ENCODE assay signal across 9 cellular contexts in genomic region chr17:65039349-65039988, GRCh38. TPM values are rescaled to one million over a fixed set of nuclear protein-coding genes. Genes with fewer than 3 reads are reported as not detected.
DNase-seq lines count a peak whose midpoint lies in the region; ATAC-seq, FAIRE-seq and TF ChIP-seq lines count a peak whose summit lies in the region.
"Had no signal": no experiment of that assay in that cellular context is flagged by ENCODE, and none has a peak within 500 bp of the region (broad histone marks: within the 10 kb centered on the region; RNA-seq: fewer than 3 reads in every experiment).

No MANE protein-coding gene starts in this region.

- no peak overlapping the region for H3K14ac ChIP-seq in mesenchymal stem cell (ENCODE audit: low read length in 2 of 2)

- no peak overlapping the region for H2BK12ac ChIP-seq in mesenchymal stem cell (ENCODE audit: low read length in 2 of 2)

- peaks cover 98% of the 10 kb centered on the region for H3K79me2 ChIP-seq in GM12878 (ENCODE audit: control insufficient read depth, insufficient read depth, low read length)

- H3K23ac ChIP-seq in mesenchymal stem cell (ENCODE audit: low read length in 2 of 2), result no peak overlapping the region

- H3K4me3 ChIP-seq in GM06990 (replicated peaks; ENCODE audit: low read depth, low read length) (peak overlapping the region; percentile 22; the same call in 1 of the 2 replicates), GM12878 (peak overlapping the region; percentile 10), mesenchymal stem cell (ENCODE audit: insufficient read depth in 1 of 2, low read depth in 1 of 2, low read length in 2 of 2) (no peak overlapping the region)

- POLR2A ChIA-PET in GM12878 (lab: Charles Lee), result interaction anchor here (0.8 to 4.5 kb wide), 3 partner anchors 11 to 17 kb away, joined by 3 to 24 read pairs (median 5); partner anchors contain the start of gene GNA13

- H3K18ac ChIP-seq in mesenchymal stem cell (ENCODE audit: low read depth in 1 of 2, low read length in 2 of 2), result no peak overlapping the region

- intact Hi-C loops in GM12878 (cut with micrococcal nuclease; ENCODE audit: unreplicated experiment), result loop anchor here (2.0 kb wide), 1 partner anchor 17 kb away; no protein-coding TSS in a partner anchor

- H3K9ac ChIP-seq in GM12878 (ENCODE audit: control insufficient read depth, insufficient read depth, low read length) (peak overlapping the region; percentile 55), mesenchymal stem cell (ENCODE audit: low read length) (no peak overlapping the region)

- no peak overlapping the region for H2AK5ac ChIP-seq in mesenchymal stem cell (ENCODE audit: low read length, severe bottlenecking)

- H3K79me1 ChIP-seq in mesenchymal stem cell (replicated peaks; ENCODE audit: low read length, poor library complexity, severe bottlenecking), result peaks cover 4% of the 10 kb centered on the region

- FAIRE-seq in GM12878 (lab: Jason Lieb, UNC), result peak; percentile 70
- FAIRE-seq: astrocyte had no signal

- CTCF ChIA-PET in GM12878 (lab: Yijun Ruan, JAX), result interaction anchor here (0.6 to 2.3 kb wide), 7 partner anchors 8 to 65 kb away, joined by 3 to 9 read pairs (median 5); no protein-coding TSS in a partner anchor

- WGBS in GM12878 (ENCODE audit: insufficient coverage, insufficient replicate concordance, low lambda C conversion rate, missing lambda C conversion rate), result under 1% methylated on average over 6 of the region's 6 CpGs
- WGBS in mesenchymal stem cell, result 98% methylated on average over 5 of the region's 6 CpGs

- H4K91ac ChIP-seq in mesenchymal stem cell (ENCODE audit: low read length), result no peak overlapping the region

- peaks cover 56% of the 10 kb centered on the region for H3K4me1 ChIP-seq in GM12878 (ENCODE audit: control insufficient read depth, insufficient read depth, low read length)
- peaks cover 5% of the 10 kb centered on the region for H3K4me1 ChIP-seq in mesenchymal stem cell (ENCODE audit: control insufficient read depth, insufficient read depth, low read depth, low read length)

- H3K27ac ChIP-seq in KOPT-K1 (ENCODE audit: low read depth, low read length, poor library complexity, severe bottlenecking) (peak overlapping the region; percentile 46), GM12878 (ENCODE audit: control insufficient read depth, insufficient read depth) (peak overlapping the region; percentile 87), mesenchymal stem cell (ENCODE audit: low read length, poor library complexity, severe bottlenecking) (no peak overlapping the region)

- SMC1A ChIA-PET in GM12878 (lab: Charles Lee; ENCODE audit: uncharacterized antibody, unreplicated experiment), result interaction anchor here (0.7 to 7.9 kb wide), 9 partner anchors 11 to 65 kb away, joined by 3 to 103 read pairs (median 5); no protein-coding TSS in a partner anchor

- no peak for TF ChIP-seq CTCF in GM06990 (IDR thresholded peaks at IDR 0.05; ENCODE audit: insufficient read depth, low read length, poor library complexity, severe bottlenecking)
- no peak for TF ChIP-seq CTCF in GM12878 (IDR thresholded peaks at IDR 0.05 in 2 of 3, conservative IDR thresholded peaks at IDR 0.05 in 1 of 3; ENCODE audit: control insufficient read depth in 2 of 3, extremely low read depth in 1 of 3, insufficient read depth in 1 of 3, low read depth in 3 of 3, low read length in 3 of 3)

- H3K36me3 ChIP-seq in GM06990 (ENCODE audit: control insufficient read depth, insufficient read depth, low read length) (no peaks in the 10 kb centered on the region), KOPT-K1 (ENCODE audit: insufficient read depth, low read length) (peaks cover 50% of the 10 kb centered on the region), GM12878 (ENCODE audit: control insufficient read depth in 2 of 2, insufficient read depth in 2 of 2, low read length in 1 of 2) (peaks cover 1 to 12% of the 10 kb centered on the region in 2 experiments; a peak in 3 of 4 replicates), mesenchymal stem cell (ENCODE audit: control insufficient read depth in 1 of 2, insufficient read depth in 2 of 2, low read depth in 1 of 2, low read length in 2 of 2) (peaks cover 9 to 30% of the 10 kb centered on the region in 2 experiments)

- DNase-seq in GM06990 (ENCODE audit: extremely low read depth, insufficient read length) (peak; percentile 72), GM12878 (ENCODE audit: low read depth, low spot score) (peak; percentile 68), mesenchymal stem cell (no peak), SHP77 (lab: John Stamatoyannopoulos, UW) (no peak)
- peak; percentile 35 for DNase-seq in stimulated activated naive CD4-positive, alpha-beta T cell treated with Interleukin-2 at 50 U/mL for 16 hours (lab: John Stamatoyannopoulos, UW)

- no peak overlapping the region for H2AFZ ChIP-seq in GM12878 (ENCODE audit: control insufficient read depth, low read depth, low read length)
- H2AFZ ChIP-seq in mesenchymal stem cell (ENCODE audit: low read depth, low read length), result no peak overlapping the region

- ATAC-seq in GM21528 (IDR thresholded peaks at IDR 0.05; ENCODE audit: low FRiP score, unreplicated experiment) (peak; percentile 84), GM12878 (peak; percentile 85), HG03045 (IDR thresholded peaks at IDR 0.05; ENCODE audit: unreplicated experiment) (no peak)

- no peak for TF ChIP-seq POLR2A in GM12878 (IDR thresholded peaks at IDR 0.05; ENCODE audit: low read depth, low read length)

- no peak for TF ChIP-seq RAD21 in GM12878 (IDR thresholded peaks at IDR 0.05; ENCODE audit: insufficient read depth, low read depth, low read length)

- H3K4me2 ChIP-seq in GM12878 (ENCODE audit: control insufficient read depth, insufficient read depth) (peak overlapping the region; percentile 95), mesenchymal stem cell (ENCODE audit: low read length, poor library complexity, severe bottlenecking) (no peak overlapping the region)

- H2BK120ac ChIP-seq in mesenchymal stem cell (ENCODE audit: low read depth, low read length), result no peak overlapping the region

- RAD21 ChIA-PET in GM12878 (lab: Charles Lee; ENCODE audit: unreplicated experiment), result interaction anchor here (1.3 to 4.1 kb wide), 7 partner anchors 8 to 65 kb away, joined by 4 to 27 read pairs (median 6); no protein-coding TSS in a partner anchor

- H3K9me3 ChIP-seq in KOPT-K1 (ENCODE audit: insufficient read depth, low read length, poor library complexity, severe bottlenecking) (no peaks in the 10 kb centered on the region), GM12878 (replicated peaks; ENCODE audit: control insufficient read depth, insufficient read depth, low read length) (no peaks in the 10 kb centered on the region), mesenchymal stem cell (ENCODE audit: control insufficient read depth, low read length) (no peaks in the 10 kb centered on the region)

- in situ Hi-C loops in GM12878 (cut with MboI), result no loop called here

- H2BK15ac ChIP-seq in mesenchymal stem cell (ENCODE audit: low read depth, poor library complexity, severe bottlenecking), result no peak overlapping the region

- TSS peak; percentile 36 for BruUV-seq in GM12878 (replicated peaks; lab: Mats Ljungman, UMichigan)

- H3K27me3 ChIP-seq in GM06990 (replicated peaks; ENCODE audit: control insufficient read depth, insufficient read depth, low read length) (no peaks in the 10 kb centered on the region), GM12878 (replicated peaks in 1 of 2; ENCODE audit: control insufficient read depth in 2 of 2, insufficient read depth in 2 of 2, low read length in 1 of 2) (no peaks in the 10 kb centered on the region), mesenchymal stem cell (ENCODE audit: control insufficient read depth in 1 of 2, insufficient read depth in 1 of 2, low read length in 2 of 2) (no peaks in the 10 kb centered on the region)

- H2BK5ac ChIP-seq in mesenchymal stem cell (ENCODE audit: low read depth, low read length, poor library complexity, severe bottlenecking), result no peak overlapping the region

- no peak overlapping the region for H4K8ac ChIP-seq in mesenchymal stem cell (ENCODE audit: low read length)

- no peak overlapping the region for H3K4ac ChIP-seq in mesenchymal stem cell (ENCODE audit: low read depth in 1 of 2, low read length in 2 of 2)

- peak; percentile 18 to 27; a peak in 2 of 4 replicates for TF ChIP-seq EP300 in GM12878 (IDR thresholded peaks at IDR 0.05; ENCODE audit: borderline replicate concordance in 1 of 2, control insufficient read depth in 1 of 2, low read depth in 2 of 2, low read length in 2 of 2)

- H4K20me1 ChIP-seq in GM12878 (ENCODE audit: control insufficient read depth, insufficient read depth), result no peaks in the 10 kb centered on the region

TF ChIP-seq in GM12878, 131 proteins besides CTCF, POLR2A, EP300 and RAD21 (continues in another document):
- TF ChIP-seq ZSCAN29 (IDR thresholded peaks at IDR 0.05) (no peak), MTA2 (IDR thresholded peaks at IDR 0.05; ENCODE audit: low read depth) (peak; percentile 74), IKZF2 (IDR thresholded peaks at IDR 0.05) (peak in 1 of 2 experiments; percentile 49; a peak in 1 of 4 replicates), HDAC2 (IDR thresholded peaks at IDR 0.05) (no peak), BHLHE40 (IDR thresholded peaks at IDR 0.05; ENCODE audit: borderline replicate concordance in 1 of 2, low read depth in 2 of 2, low read length in 1 of 2) (peak; percentile 93), RAD51 (IDR thresholded peaks at IDR 0.05) (peak; percentile 96), MXI1 (IDR thresholded peaks at IDR 0.05; ENCODE audit: low read depth, low read length) (0 out of 2 replicates have a peak, but pooled peaks have one; percentile 38), RELA (IDR thresholded peaks at IDR 0.05; ENCODE audit: borderline replicate concordance, partially characterized antibody) (no peak), ATF7 (IDR thresholded peaks at IDR 0.05; ENCODE audit: low read depth) (peak; percentile 83)

RNA-seq across cellular contexts. Expression of gene GNA13, which starts 17.1 kb away (rescaled TPM):
- 62.4 and 63.0 TPM in 2 replicates for total RNA-seq in GM12878 (2013; cell fraction: nucleolus; rRNA removed)
- total RNA-seq in GM12878 (2014; rRNA removed), result 39.3 and 45.2 TPM in 2 replicates
- 49.2 and 49.6 TPM in 2 replicates for total RNA-seq in GM12878 (2014; rRNA removed; fragmentation: Illumina TruSeq; extraction: Trizol)
- 40.5 and 43.5 TPM in 2 replicates for total RNA-seq in GM12878 (2021)
- polyA plus RNA-seq in GM12878 (2011; ENCODE audit: low read depth), result 20.1 TPM
- polyA plus RNA-seq in GM12878 (2011; rRNA removed), result 59.7 and 85.8 TPM in 2 replicates
- polyA plus RNA-seq in GM12878 (2011; cell fraction: cytosol; rRNA removed), result 21.1 and 27.1 TPM in 2 replicates
- polyA plus RNA-seq in GM12878 (2011; cell fraction: nucleus; rRNA removed), result 17.5 and 21.7 TPM in 2 replicates
- polyA plus RNA-seq in GM12878 (2012), result 30.6 and 42.6 TPM in 2 replicates
- 43.3 and 56.8 TPM in 2 replicates for polyA plus RNA-seq in GM12878 (2014; fragmentation: Illumina TruSeq; extraction: Trizol)
- polyA plus RNA-seq in GM12878 (2014; fragmentation: Nextera tagmentation; extraction: Ambion mirVana), result 10 to 100 TPM in 1 of 2 experiments, 1 to 10 TPM in 1; 9.8 to 10.9 TPM
- polyA plus RNA-seq in GM12878 (2014; rRNA removed), result 22.7 and 26.4 TPM in 2 replicates
- polyA plus RNA-seq in GM12878 (2016; fragmentation: Nextera tagmentation; extraction: Ambion mirVana), result 10 to 100 TPM; 31.4 to 33.6 TPM
- 62.3 and 96.0 TPM in 2 replicates for polyA minus RNA-seq in GM12878 (2011; rRNA and poly(A)+ RNA removed)
- polyA minus RNA-seq in GM12878 (2011; cell fraction: cytosol; rRNA and poly(A)+ RNA removed), result 26.6 and 28.0 TPM in 2 replicates
- 15.1 and 23.2 TPM in 2 replicates for polyA minus RNA-seq in GM12878 (2011; cell fraction: nucleus; rRNA and poly(A)+ RNA removed)
- polyA plus RNA-seq in mesenchymal stem cell (2013, experiment 1 of 2), result 45.4 TPM
- 47.9 TPM for polyA plus RNA-seq in mesenchymal stem cell (2013, experiment 2 of 2)

Comparison
In these comparisons a context has a peak if more than half of its experiments do, and no peak if none do; other contexts are left out.
1. DNase-seq: peak in GM06990 (single experiment), GM12878 (single experiment) and stimulated activated naive CD4-positive, alpha-beta T cell treated with Interleukin-2 at 50 U/mL for 16 hours (single experiment); none in mesenchymal stem cell (single experiment) and SHP77 (0 of 2).
2. H3K4me3 ChIP-seq: peak in GM06990 (single experiment) and GM12878 (single experiment); none in mesenchymal stem cell (0 of 2).